11 cellular contexts compared by ENCODE assay signal in genomic region chrX:149074429-149074828, GRCh38.
A peak's percentile ranks its signal among the peaks of the same experiment; 100 is the strongest.
DNase-seq lines count a peak whose midpoint lies in the region; ATAC-seq and TF ChIP-seq lines count a peak whose summit lies in the region.
"Had no signal": no experiment of that assay in that cellular context is flagged by ENCODE, and none has a peak within 500 bp of the region (broad histone marks: within the 10 kb centered on the region; RNA-seq: fewer than 3 reads in every experiment).

No MANE protein-coding gene starts in this region.

- no peaks in the 10 kb centered on the region for H3K27me3 ChIP-seq in gastrocnemius medialis
- H3K27me3 ChIP-seq: BLaER1 had no signal

- H3K9me3 Mint-ChIP-seq in activated CD4-positive, alpha-beta T cell treated with anti-CD3 and anti-CD28 coated beads, Interleukin-2, amount 10 ng/mL, durations not matched to agents 7 days and 5 days, result no peaks in the 10 kb centered on the region
- H3K9me3 Mint-ChIP-seq: activated B cell treated with CpG ODN at 0.5 μM for 24 hours; stimulated activated naive CD8-positive, alpha-beta T cell treated with anti-CD3 and anti-CD28 coated beads, Interleukin-15, Interleukin-2, amounts not matched to agents 100 ng/mL and 50 ng/mL, for 24 hours had no signal

- CTCF ChIA-PET in activated CD4-positive, alpha-beta T cell treated with anti-CD3 and anti-CD28 coated beads, Interleukin-2, amount 10 ng/mL, durations not matched to agents 7 days and 5 days (lab: Charles Lee), result no interaction called here

- peaks cover 7% of the 10 kb centered on the region for H3K4me1 Mint-ChIP-seq in activated CD4-positive, alpha-beta T cell treated with anti-CD3 and anti-CD28 coated beads, Interleukin-2, amount 10 ng/mL, durations not matched to agents 7 days and 5 days

- no peak overlapping the region for H3K27ac ChIP-seq in gastrocnemius medialis
- H3K27ac ChIP-seq: BLaER1 had no signal

- ATAC-seq in HG03066 (IDR thresholded peaks at IDR 0.05; ENCODE audit: low read depth, unreplicated experiment), result peak; percentile 72
- no peak for ATAC-seq in gastrocnemius medialis
- ATAC-seq in GM19467 (IDR thresholded peaks at IDR 0.05; ENCODE audit: unreplicated experiment), result no peak

- DNase-seq in activated CD4-positive, alpha-beta T cell treated with anti-CD3 and anti-CD28 coated beads, Interleukin-2, amount 10 ng/mL, durations not matched to agents 7 days and 5 days, result peak; percentile 18
- no peak for DNase-seq in activated CD4-positive, alpha-beta T cell treated with anti-CD3 and anti-CD28 coated beads, Interleukin-2, amount 50 U/mL, for 4 hours
- DNase-seq in brain pericyte (ENCODE audit: low read depth, low spot score) (peak; percentile 21), gastrocnemius medialis (peak; percentile 2 to 11), NCI-H524 (lab: John Stamatoyannopoulos, UW) (no peak), activated gamma-delta T cell treated with Interleukin-2 at 50 U/mL for 16 hours (no peak)
- DNase-seq: activated B cell treated with CpG ODN at 0.5 μM for 24 hours had no signal

- TF ChIP-seq POLR2A in gastrocnemius medialis (IDR thresholded peaks at IDR 0.05), result no peak

- H3K4me3 Mint-ChIP-seq in activated CD4-positive, alpha-beta T cell treated with anti-CD3 and anti-CD28 coated beads, Interleukin-2, amount 10 ng/mL, durations not matched to agents 7 days and 5 days, result no peak overlapping the region
- H3K4me3 Mint-ChIP-seq: activated B cell treated with CpG ODN at 0.5 μM for 24 hours; stimulated activated naive CD8-positive, alpha-beta T cell treated with anti-CD3 and anti-CD28 coated beads, Interleukin-15, Interleukin-2, amounts not matched to agents 100 ng/mL and 50 ng/mL, for 24 hours had no signal

- H3K4me3 ChIP-seq in gastrocnemius medialis, result no peak overlapping the region
- H3K4me3 ChIP-seq: BLaER1 had no signal

- H3K27ac Mint-ChIP-seq in activated CD4-positive, alpha-beta T cell treated with anti-CD3 and anti-CD28 coated beads, Interleukin-2, amount 10 ng/mL, durations not matched to agents 7 days and 5 days, result peak overlapping the region; percentile 60
- H3K27ac Mint-ChIP-seq: activated B cell treated with CpG ODN at 0.5 μM for 24 hours; stimulated activated naive CD8-positive, alpha-beta T cell treated with anti-CD3 and anti-CD28 coated beads, Interleukin-15, Interleukin-2, amounts not matched to agents 100 ng/mL and 50 ng/mL, for 24 hours had no signal

- no peaks in the 10 kb centered on the region for H3K36me3 Mint-ChIP-seq in activated CD4-positive, alpha-beta T cell treated with anti-CD3 and anti-CD28 coated beads, Interleukin-2, amount 10 ng/mL, durations not matched to agents 7 days and 5 days (ENCODE audit: low read depth)

- H3K36me3 ChIP-seq in gastrocnemius medialis, result no peaks in the 10 kb centered on the region
- H3K36me3 ChIP-seq: BLaER1 had no signal

- no peaks in the 10 kb centered on the region for H3K27me3 Mint-ChIP-seq in activated CD4-positive, alpha-beta T cell treated with anti-CD3 and anti-CD28 coated beads, Interleukin-2, amount 10 ng/mL, durations not matched to agents 7 days and 5 days
- H3K27me3 Mint-ChIP-seq: activated B cell treated with CpG ODN at 0.5 μM for 24 hours; stimulated activated naive CD8-positive, alpha-beta T cell treated with anti-CD3 and anti-CD28 coated beads, Interleukin-15, Interleukin-2, amounts not matched to agents 100 ng/mL and 50 ng/mL, for 24 hours had no signal

- intact Hi-C loops in gastrocnemius medialis (cut with DNase I; ENCODE audit: low total_unique reads), result no loop called here

- in situ Hi-C loops in gastrocnemius medialis (cut with MboI; ENCODE audit: low sequenced_read_pairs in 4 of 4), result no loop called here

- no peaks in the 10 kb centered on the region for H3K9me3 ChIP-seq in gastrocnemius medialis

- POLR2A ChIA-PET in activated CD4-positive, alpha-beta T cell treated with anti-CD3 and anti-CD28 coated beads, Interleukin-2, amount 10 ng/mL, durations not matched to agents 7 days and 5 days (lab: Charles Lee), result interaction anchor here (0.6 kb wide), 1 partner anchor 491 kb away, joined by 4 read pairs; no protein-coding TSS in a partner anchor

- no peaks in the 10 kb centered on the region for H3K4me1 ChIP-seq in gastrocnemius medialis
- H3K4me1 ChIP-seq: BLaER1 had no signal

- TF ChIP-seq CTCF in gastrocnemius medialis (IDR thresholded peaks at IDR 0.05 in 4 of 5, conservative IDR thresholded peaks at IDR 0.05 in 1 of 5), result no peak

Comparison
In these comparisons a context has a peak if more than half of its experiments do, and no peak if none do; other contexts are left out.
1. DNase-seq: peak in activated CD4-positive, alpha-beta T cell treated with anti-CD3 and anti-CD28 coated beads, Interleukin-2, amount 10 ng/mL, durations not matched to agents 7 days and 5 days (single experiment), brain pericyte (single experiment) and gastrocnemius medialis (2 of 2); none in activated CD4-positive, alpha-beta T cell treated with anti-CD3 and anti-CD28 coated beads, Interleukin-2, amount 50 U/mL, for 4 hours (0 of 2), NCI-H524 (0 of 2) and activated gamma-delta T cell treated with Interleukin-2 at 50 U/mL for 16 hours (single experiment).